In the genomic region with DNA sequence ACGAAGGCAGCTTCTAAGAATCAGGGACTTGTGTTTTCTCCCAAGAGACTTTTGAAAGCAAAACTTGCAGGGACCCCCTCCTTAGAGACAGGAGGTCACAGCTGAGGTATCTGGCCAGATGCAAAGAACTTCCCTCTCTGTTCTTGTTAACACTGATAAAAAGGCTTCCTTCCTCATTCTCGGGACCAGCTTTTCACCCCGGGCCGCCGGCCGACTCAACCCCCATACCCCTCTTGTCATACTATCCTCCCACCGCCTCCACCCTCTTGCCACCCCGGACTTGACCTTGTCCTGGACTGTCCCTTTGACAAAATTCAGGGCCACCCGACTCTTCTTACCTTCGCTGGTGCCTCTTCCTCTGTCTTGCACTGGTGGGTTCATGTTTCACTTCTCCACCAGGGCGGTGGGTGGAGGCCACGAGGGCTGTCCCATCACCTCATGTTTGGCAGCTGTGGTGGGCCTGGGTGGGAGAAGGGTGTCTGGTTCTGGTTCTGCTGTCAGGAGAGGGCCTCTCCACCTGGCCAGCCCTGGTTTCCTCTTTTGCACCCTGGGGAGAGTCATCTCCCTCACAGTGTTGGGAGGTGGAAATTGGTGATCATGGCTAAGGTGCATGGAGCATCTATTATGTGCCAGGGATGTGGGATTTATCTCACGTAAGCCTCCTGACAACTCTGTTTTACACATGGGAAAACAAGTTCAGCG, we compare ENCODE assay signal across 1 cellular context.
TF ChIP-seq lines count a peak whose summit lies in the region.

No MANE protein-coding gene starts in this region.

TF ChIP-seq in GM23338, 12 proteins besides CTCF, POLR2A, EP300 and RAD21 (continued from another document):
- TF ChIP-seq, protein P1, sequence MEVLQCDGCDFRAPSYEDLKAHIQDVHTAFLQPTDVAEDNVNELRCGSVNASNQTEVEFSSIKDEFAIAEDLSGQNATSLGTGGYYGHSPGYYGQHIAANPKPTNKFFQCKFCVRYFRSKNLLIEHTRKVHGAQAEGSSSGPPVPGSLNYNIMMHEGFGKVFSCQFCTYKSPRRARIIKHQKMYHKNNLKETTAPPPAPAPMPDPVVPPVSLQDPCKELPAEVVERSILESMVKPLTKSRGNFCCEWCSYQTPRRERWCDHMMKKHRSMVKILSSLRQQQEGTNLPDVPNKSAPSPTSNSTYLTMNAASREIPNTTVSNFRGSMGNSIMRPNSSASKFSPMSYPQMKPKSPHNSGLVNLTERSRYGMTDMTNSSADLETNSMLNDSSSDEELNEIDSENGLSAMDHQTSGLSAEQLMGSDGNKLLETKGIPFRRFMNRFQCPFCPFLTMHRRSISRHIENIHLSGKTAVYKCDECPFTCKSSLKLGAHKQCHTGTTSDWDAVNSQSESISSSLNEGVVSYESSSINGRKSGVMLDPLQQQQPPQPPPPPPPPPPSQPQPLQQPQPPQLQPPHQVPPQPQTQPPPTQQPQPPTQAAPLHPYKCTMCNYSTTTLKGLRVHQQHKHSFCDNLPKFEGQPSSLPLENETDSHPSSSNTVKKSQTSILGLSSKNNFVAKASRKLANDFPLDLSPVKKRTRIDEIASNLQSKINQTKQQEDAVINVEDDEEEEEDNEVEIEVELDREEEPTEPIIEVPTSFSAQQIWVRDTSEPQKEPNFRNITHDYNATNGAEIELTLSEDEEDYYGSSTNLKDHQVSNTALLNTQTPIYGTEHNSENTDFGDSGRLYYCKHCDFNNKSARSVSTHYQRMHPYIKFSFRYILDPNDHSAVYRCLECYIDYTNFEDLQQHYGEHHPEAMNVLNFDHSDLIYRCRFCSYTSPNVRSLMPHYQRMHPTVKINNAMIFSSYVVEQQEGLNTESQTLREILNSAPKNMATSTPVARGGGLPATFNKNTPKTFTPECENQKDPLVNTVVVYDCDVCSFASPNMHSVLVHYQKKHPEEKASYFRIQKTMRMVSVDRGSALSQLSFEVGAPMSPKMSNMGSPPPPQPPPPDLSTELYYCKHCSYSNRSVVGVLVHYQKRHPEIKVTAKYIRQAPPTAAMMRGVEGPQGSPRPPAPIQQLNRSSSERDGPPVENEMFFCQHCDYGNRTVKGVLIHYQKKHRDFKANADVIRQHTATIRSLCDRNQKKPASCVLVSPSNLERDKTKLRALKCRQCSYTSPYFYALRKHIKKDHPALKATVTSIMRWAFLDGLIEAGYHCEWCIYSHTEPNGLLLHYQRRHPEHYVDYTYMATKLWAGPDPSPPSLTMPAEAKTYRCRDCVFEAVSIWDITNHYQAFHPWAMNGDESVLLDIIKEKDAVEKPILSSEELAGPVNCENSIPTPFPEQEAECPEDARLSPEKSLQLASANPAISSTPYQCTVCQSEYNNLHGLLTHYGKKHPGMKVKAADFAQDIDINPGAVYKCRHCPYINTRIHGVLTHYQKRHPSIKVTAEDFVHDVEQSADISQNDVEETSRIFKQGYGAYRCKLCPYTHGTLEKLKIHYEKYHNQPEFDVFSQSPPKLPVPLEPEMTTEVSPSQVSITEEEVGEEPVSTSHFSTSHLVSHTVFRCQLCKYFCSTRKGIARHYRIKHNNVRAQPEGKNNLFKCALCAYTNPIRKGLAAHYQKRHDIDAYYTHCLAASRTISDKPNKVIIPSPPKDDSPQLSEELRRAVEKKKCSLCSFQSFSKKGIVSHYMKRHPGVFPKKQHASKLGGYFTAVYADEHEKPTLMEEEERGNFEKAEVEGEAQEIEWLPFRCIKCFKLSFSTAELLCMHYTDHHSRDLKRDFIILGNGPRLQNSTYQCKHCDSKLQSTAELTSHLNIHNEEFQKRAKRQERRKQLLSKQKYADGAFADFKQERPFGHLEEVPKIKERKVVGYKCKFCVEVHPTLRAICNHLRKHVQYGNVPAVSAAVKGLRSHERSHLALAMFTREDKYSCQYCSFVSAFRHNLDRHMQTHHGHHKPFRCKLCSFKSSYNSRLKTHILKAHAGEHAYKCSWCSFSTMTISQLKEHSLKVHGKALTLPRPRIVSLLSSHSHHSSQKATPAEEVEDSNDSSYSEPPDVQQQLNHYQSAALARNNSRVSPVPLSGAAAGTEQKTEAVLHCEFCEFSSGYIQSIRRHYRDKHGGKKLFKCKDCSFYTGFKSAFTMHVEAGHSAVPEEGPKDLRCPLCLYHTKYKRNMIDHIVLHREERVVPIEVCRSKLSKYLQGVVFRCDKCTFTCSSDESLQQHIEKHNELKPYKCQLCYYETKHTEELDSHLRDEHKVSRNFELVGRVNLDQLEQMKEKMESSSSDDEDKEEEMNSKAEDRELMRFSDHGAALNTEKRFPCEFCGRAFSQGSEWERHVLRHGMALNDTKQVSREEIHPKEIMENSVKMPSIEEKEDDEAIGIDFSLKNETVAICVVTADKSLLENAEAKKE (CRISPR knock-in tag; IDR thresholded peaks at IDR 0.05) = no peak
- no peak for TF ChIP-seq ZNF331 (CRISPR knock-in tag; IDR thresholded peaks at IDR 0.05; ENCODE audit: low read depth)
- TF ChIP-seq, protein P2, sequence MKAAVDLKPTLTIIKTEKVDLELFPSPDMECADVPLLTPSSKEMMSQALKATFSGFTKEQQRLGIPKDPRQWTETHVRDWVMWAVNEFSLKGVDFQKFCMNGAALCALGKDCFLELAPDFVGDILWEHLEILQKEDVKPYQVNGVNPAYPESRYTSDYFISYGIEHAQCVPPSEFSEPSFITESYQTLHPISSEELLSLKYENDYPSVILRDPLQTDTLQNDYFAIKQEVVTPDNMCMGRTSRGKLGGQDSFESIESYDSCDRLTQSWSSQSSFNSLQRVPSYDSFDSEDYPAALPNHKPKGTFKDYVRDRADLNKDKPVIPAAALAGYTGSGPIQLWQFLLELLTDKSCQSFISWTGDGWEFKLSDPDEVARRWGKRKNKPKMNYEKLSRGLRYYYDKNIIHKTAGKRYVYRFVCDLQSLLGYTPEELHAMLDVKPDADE (IDR thresholded peaks at IDR 0.05) = no peak
- TF ChIP-seq POLR2AphosphoS5 (IDR thresholded peaks at IDR 0.05; ENCODE audit: low read depth) = no peak
- no peak for TF ChIP-seq EZH2 (IDR thresholded peaks at IDR 0.05; ENCODE audit: low read depth, unreplicated experiment)
- TF ChIP-seq, protein P3, sequence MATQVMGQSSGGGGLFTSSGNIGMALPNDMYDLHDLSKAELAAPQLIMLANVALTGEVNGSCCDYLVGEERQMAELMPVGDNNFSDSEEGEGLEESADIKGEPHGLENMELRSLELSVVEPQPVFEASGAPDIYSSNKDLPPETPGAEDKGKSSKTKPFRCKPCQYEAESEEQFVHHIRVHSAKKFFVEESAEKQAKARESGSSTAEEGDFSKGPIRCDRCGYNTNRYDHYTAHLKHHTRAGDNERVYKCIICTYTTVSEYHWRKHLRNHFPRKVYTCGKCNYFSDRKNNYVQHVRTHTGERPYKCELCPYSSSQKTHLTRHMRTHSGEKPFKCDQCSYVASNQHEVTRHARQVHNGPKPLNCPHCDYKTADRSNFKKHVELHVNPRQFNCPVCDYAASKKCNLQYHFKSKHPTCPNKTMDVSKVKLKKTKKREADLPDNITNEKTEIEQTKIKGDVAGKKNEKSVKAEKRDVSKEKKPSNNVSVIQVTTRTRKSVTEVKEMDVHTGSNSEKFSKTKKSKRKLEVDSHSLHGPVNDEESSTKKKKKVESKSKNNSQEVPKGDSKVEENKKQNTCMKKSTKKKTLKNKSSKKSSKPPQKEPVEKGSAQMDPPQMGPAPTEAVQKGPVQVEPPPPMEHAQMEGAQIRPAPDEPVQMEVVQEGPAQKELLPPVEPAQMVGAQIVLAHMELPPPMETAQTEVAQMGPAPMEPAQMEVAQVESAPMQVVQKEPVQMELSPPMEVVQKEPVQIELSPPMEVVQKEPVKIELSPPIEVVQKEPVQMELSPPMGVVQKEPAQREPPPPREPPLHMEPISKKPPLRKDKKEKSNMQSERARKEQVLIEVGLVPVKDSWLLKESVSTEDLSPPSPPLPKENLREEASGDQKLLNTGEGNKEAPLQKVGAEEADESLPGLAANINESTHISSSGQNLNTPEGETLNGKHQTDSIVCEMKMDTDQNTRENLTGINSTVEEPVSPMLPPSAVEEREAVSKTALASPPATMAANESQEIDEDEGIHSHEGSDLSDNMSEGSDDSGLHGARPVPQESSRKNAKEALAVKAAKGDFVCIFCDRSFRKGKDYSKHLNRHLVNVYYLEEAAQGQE (IDR thresholded peaks at IDR 0.05; ENCODE audit: unreplicated experiment) = no peak
- no peak for TF ChIP-seq NANOG (IDR thresholded peaks at IDR 0.05; ENCODE audit: borderline replicate concordance)
- no peak for TF ChIP-seq CREB1 (CRISPR knock-in tag; IDR thresholded peaks at IDR 0.05; ENCODE audit: low read depth)
- no peak for TF ChIP-seq ZNF114 (CRISPR knock-in tag; IDR thresholded peaks at IDR 0.05)
- TF ChIP-seq STAT1 (IDR thresholded peaks at IDR 0.05; ENCODE audit: unreplicated experiment) = no peak
- no peak for TF ChIP-seq JUNB (IDR thresholded peaks at IDR 0.05; ENCODE audit: unreplicated experiment)
